Comparison of ENCODE assay signal across 9 cellular contexts in the genomic region with DNA sequence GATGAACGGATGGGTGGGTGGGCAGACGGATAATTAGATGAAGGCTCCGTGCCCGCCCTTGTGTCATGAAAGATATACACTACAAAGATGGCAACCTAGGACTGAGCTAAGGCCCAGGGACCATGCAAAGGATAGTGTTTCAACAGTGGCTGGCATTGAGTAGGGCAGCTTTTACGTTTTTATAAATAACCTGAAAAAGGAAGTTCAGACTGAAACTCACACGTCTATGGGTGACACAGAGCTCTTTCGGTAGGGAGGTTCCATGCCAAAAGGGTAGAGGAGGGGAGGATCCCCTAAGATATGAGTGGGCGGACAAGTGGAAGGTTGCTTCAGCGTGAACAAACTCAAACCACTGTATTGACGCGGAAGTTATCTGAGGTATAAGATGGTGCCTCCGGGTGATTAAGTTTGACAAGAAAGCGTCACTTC.
DNase-seq lines count a peak whose midpoint lies in the region; ATAC-seq, FAIRE-seq and TF ChIP-seq lines count a peak whose summit lies in the region.
"Had no signal": no experiment of that assay in that cellular context is flagged by ENCODE, and none has a peak within 500 bp of the region (broad histone marks: within the 10 kb centered on the region; RNA-seq: fewer than 3 reads in every experiment).

No MANE protein-coding gene starts in this region.

- no peaks in the 10 kb centered on the region for H3K36me3 Mint-ChIP-seq in activated naive CD4-positive, alpha-beta T cell treated with anti-CD3 and anti-CD28 coated beads for 36 hours (ENCODE audit: low read depth)
- no peaks in the 10 kb centered on the region for H3K36me3 Mint-ChIP-seq in stimulated activated memory B cell treated with anti-CD40 and anti-IgM and Interleukin-4, amounts not matched to agents 10 μg/mL and 1 μg/mL and 100 μg/mL, for 72 hours

- peak; percentile 79 for ATAC-seq in GM21737 (IDR thresholded peaks at IDR 0.05; ENCODE audit: unreplicated experiment)
- peak; percentile 91 for ATAC-seq in stimulated activated memory B cell treated with anti-CD40 and anti-IgM and Interleukin-4, amounts not matched to agents 10 μg/mL and 1 μg/mL and 100 μg/mL, for 72 hours

- FAIRE-seq in GM12891 (lab: Jason Lieb, UNC) = peak; percentile 99

- DNase-seq in GM12891 (ENCODE audit: insufficient read length, low spot score) (peak; percentile 56), MV-4-11 (lab: John Stamatoyannopoulos, UW) (peak; percentile 96), NCI-H774 (lab: John Stamatoyannopoulos, UW) (no peak), NCI-H345 treated with DMSO at 0.1 percent for 48 hours (lab: John Stamatoyannopoulos, UW; ENCODE audit: unreplicated experiment) (no peak)
- DNase-seq in activated naive CD4-positive, alpha-beta T cell treated with anti-CD3 and anti-CD28 coated beads for 36 hours = peak; percentile 87
- no peak for DNase-seq in NK-92 treated with Interleukin-12 subunit alpha and Interleukin-12 subunit beta, amount 100 ng/mL, for 24 hours (lab: John Stamatoyannopoulos, UW)

- TF ChIP-seq POLR2A in GM12891 (IDR thresholded peaks at IDR 0.05; ENCODE audit: low read depth, low read length) = peak; percentile 37; the same call in 1 of the 2 replicates

- no peak overlapping the region for H3K4me3 Mint-ChIP-seq in activated naive CD4-positive, alpha-beta T cell treated with anti-CD3 and anti-CD28 coated beads for 36 hours
- H3K4me3 Mint-ChIP-seq in stimulated activated memory B cell treated with anti-CD40 and anti-IgM and Interleukin-4, amounts not matched to agents 10 μg/mL and 1 μg/mL and 100 μg/mL, for 72 hours = peak overlapping the region; percentile 10
- H3K4me3 Mint-ChIP-seq: neural crest cell had no signal

- peak overlapping the region; percentile 63 for H3K27ac Mint-ChIP-seq in activated naive CD4-positive, alpha-beta T cell treated with anti-CD3 and anti-CD28 coated beads for 36 hours
- H3K27ac Mint-ChIP-seq in stimulated activated memory B cell treated with anti-CD40 and anti-IgM and Interleukin-4, amounts not matched to agents 10 μg/mL and 1 μg/mL and 100 μg/mL, for 72 hours = no peak overlapping the region

- H3K27me3 Mint-ChIP-seq in activated naive CD4-positive, alpha-beta T cell treated with anti-CD3 and anti-CD28 coated beads for 36 hours (ENCODE audit: low read depth) = peaks cover 6% of the 10 kb centered on the region
- no peaks in the 10 kb centered on the region for H3K27me3 Mint-ChIP-seq in stimulated activated memory B cell treated with anti-CD40 and anti-IgM and Interleukin-4, amounts not matched to agents 10 μg/mL and 1 μg/mL and 100 μg/mL, for 72 hours

- peaks cover 11% of the 10 kb centered on the region for H3K4me1 Mint-ChIP-seq in activated naive CD4-positive, alpha-beta T cell treated with anti-CD3 and anti-CD28 coated beads for 36 hours (ENCODE audit: low read depth)
- H3K4me1 Mint-ChIP-seq in stimulated activated memory B cell treated with anti-CD40 and anti-IgM and Interleukin-4, amounts not matched to agents 10 μg/mL and 1 μg/mL and 100 μg/mL, for 72 hours = no peaks in the 10 kb centered on the region

- CTCF ChIA-PET in activated naive CD4-positive, alpha-beta T cell treated with anti-CD3 and anti-CD28 coated beads for 36 hours (lab: Charles Lee) = interaction anchor here (0.6 to 4.2 kb wide), 16 partner anchors 9 to 165 kb away, joined by 3 to 30 read pairs (median 4); a partner anchor contains a TSS

- intact Hi-C loops in activated naive CD4-positive, alpha-beta T cell treated with anti-CD3 and anti-CD28 coated beads for 36 hours (cut with micrococcal nuclease) = loop anchor here (1.0 to 5.0 kb wide), 9 partner anchors 32 to 1284 kb away; a partner anchor contains a TSS

- H3K9me3 Mint-ChIP-seq in activated naive CD4-positive, alpha-beta T cell treated with anti-CD3 and anti-CD28 coated beads for 36 hours = no peaks in the 10 kb centered on the region
- no peaks in the 10 kb centered on the region for H3K9me3 Mint-ChIP-seq in stimulated activated memory B cell treated with anti-CD40 and anti-IgM and Interleukin-4, amounts not matched to agents 10 μg/mL and 1 μg/mL and 100 μg/mL, for 72 hours
- H3K9me3 Mint-ChIP-seq: neural crest cell had no signal

TF ChIP-seq in GM12891, 5 proteins besides CTCF, POLR2A, EP300 and RAD21:
- TF ChIP-seq PAX5 (IDR thresholded peaks at IDR 0.05; ENCODE audit: insufficient read depth, low read length, severe bottlenecking) (peak; percentile 41), POU2F2 (IDR thresholded peaks at IDR 0.05; ENCODE audit: low read depth, low read length) (peak; percentile 56), SPI1 (IDR thresholded peaks at IDR 0.05; ENCODE audit: low read depth, low read length) (peak; percentile 59), TAF1 (IDR thresholded peaks at IDR 0.05; ENCODE audit: low read depth, low read length) (peak; percentile 48), POLR2AphosphoS5 (IDR thresholded peaks at IDR 0.05; ENCODE audit: low read depth, low read length) (0 out of 2 replicates have a peak, but pooled peaks have one; percentile 24)

Comparison
In these comparisons a context has a peak if more than half of its experiments do, and no peak if none do; other contexts are left out.
1. DNase-seq: peak in GM12891 (single experiment), MV-4-11 (single experiment) and activated naive CD4-positive, alpha-beta T cell treated with anti-CD3 and anti-CD28 coated beads for 36 hours (single experiment); none in NCI-H774 (single experiment), NCI-H345 treated with DMSO at 0.1 percent for 48 hours (single experiment) and NK-92 treated with Interleukin-12 subunit alpha and Interleukin-12 subunit beta, amount 100 ng/mL, for 24 hours (single experiment).